In genomic region chr13:113413178-113413897, GRCh38 we compare ENCODE assay signal across 16 cellular contexts. TPM values are rescaled to one million over a fixed set of nuclear protein-coding genes. Genes with fewer than 3 reads are reported as not detected.
A peak's percentile ranks its signal among the peaks of the same experiment; 100 is the strongest.
DNase-seq lines count a peak whose midpoint lies in the region; ATAC-seq and TF ChIP-seq lines count a peak whose summit lies in the region.
"Had no signal": no experiment of that assay in that cellular context is flagged by ENCODE, and none has a peak within 500 bp of the region (broad histone marks: within the 10 kb centered on the region; RNA-seq: fewer than 3 reads in every experiment).

No MANE protein-coding gene starts in this region.

- H3K4me1 ChIP-seq in GM23338 (ENCODE audit: insufficient read depth) (no peaks in the 10 kb centered on the region), right lobe of liver (no peaks in the 10 kb centered on the region), stomach (peaks cover 0 to 34% (median 19%) of the 10 kb centered on the region in 4 donors)
- H3K4me1 ChIP-seq: HAP-1 had no signal

- no peaks in the 10 kb centered on the region for H3K9me3 ChIP-seq in right lobe of liver
- no peaks in the 10 kb centered on the region for H3K9me3 ChIP-seq in stomach
- H3K9me3 ChIP-seq: HAP-1 had no signal

- H3K4me1 Mint-ChIP-seq in GM23338 (no peaks in the 10 kb centered on the region; the same call in 1 of the 3 replicates), chondrocyte (ENCODE audit: low read depth) (peaks cover 53% of the 10 kb centered on the region)

- H4K20me1 ChIP-seq in GM23338 (replicated peaks; ENCODE audit: insufficient read depth), result no peaks in the 10 kb centered on the region

- intact Hi-C loops in right lobe of liver (cut with DNase I), result no loop called here
- intact Hi-C loops in stomach (cut with DNase I; ENCODE audit: low total_unique reads), result no loop called here

- TF ChIP-seq EP300 in stomach (IDR thresholded peaks at IDR 0.05), result peak; percentile 51

- H3K27ac ChIP-seq in GM23338 (ENCODE audit: low read depth) (no peak overlapping the region), right lobe of liver (no peak overlapping the region), stomach (peak overlapping the region in 4 of 5 donors; percentile 14 to 77 (median 64))

- 0 out of 2 replicates have a peak overlapping the region, but pooled peaks have one; percentile 32 for H2AFZ ChIP-seq in GM23338

- TF ChIP-seq POLR2A in right lobe of liver (IDR thresholded peaks at IDR 0.05), result no peak
- no peak for TF ChIP-seq POLR2A in stomach (IDR thresholded peaks at IDR 0.05)

- WGBS in right lobe of liver (ENCODE audit: insufficient coverage, low coverage, low lambda C conversion rate, missing lambda C conversion rate), result 88% methylated on average over 6 of the region's 32 CpGs
- WGBS in stomach, 5 donors, result 74 to 92% (median 90%) methylated on average over 16 to 32 of the region's 32 CpGs

- H3K27me3 ChIP-seq in GM23338 (ENCODE audit: insufficient read depth) (no peaks in the 10 kb centered on the region), right lobe of liver (no peaks in the 10 kb centered on the region), stomach (peaks cover 0 to 11% (median 9%) of the 10 kb centered on the region in 3 donors)

- H3K36me3 Mint-ChIP-seq in GM23338 (ENCODE audit: low read depth) (no peaks in the 10 kb centered on the region), chondrocyte (ENCODE audit: low read depth) (peaks cover 2% of the 10 kb centered on the region)

- H3F3A ChIP-seq in GM23338 (replicated peaks; ENCODE audit: low read depth), result peaks cover 8% of the 10 kb centered on the region; the same call in 1 of the 2 replicates

- H3K27ac Mint-ChIP-seq in GM23338 (no peak overlapping the region), chondrocyte (ENCODE audit: unreplicated experiment) (peak overlapping the region; percentile 91)

- TF ChIP-seq CTCF in GM23338 (conservative IDR thresholded peaks at IDR 0.05; ENCODE audit: low read depth in 2 of 2) (no peak), chondrocyte (IDR thresholded peaks at IDR 0.05) (no peak), right lobe of liver (IDR thresholded peaks at IDR 0.05) (no peak), stomach (IDR thresholded peaks at IDR 0.05) (no peak)

- H3K79me2 ChIP-seq in GM23338 (replicated peaks; ENCODE audit: insufficient read depth), result no peaks in the 10 kb centered on the region

- no peak overlapping the region; the same call in 2 of the 3 replicates for H3K4me3 Mint-ChIP-seq in GM23338
- H3K4me3 Mint-ChIP-seq in chondrocyte (ENCODE audit: unreplicated experiment), result peak overlapping the region; percentile 41

- H3K9me2 ChIP-seq in GM23338 (ENCODE audit: insufficient read depth), result no peaks in the 10 kb centered on the region

- peaks cover 20% of the 10 kb centered on the region for H3K27me3 Mint-ChIP-seq in GM23338 (ENCODE audit: insufficient read depth, low read depth, poor library complexity)
- H3K27me3 Mint-ChIP-seq in chondrocyte (ENCODE audit: low read depth), result no peaks in the 10 kb centered on the region

- H3K4me3 ChIP-seq in GM23338 (no peak overlapping the region), right lobe of liver (no peak overlapping the region), stomach (no peak overlapping the region)
- H3K4me3 ChIP-seq: HAP-1, K562 had no signal

- no peak overlapping the region for H3K4me2 ChIP-seq in GM23338

- no peak for ATAC-seq in GM23338
- ATAC-seq in right lobe of liver, result no peak
- no peak for ATAC-seq in GM18517 (IDR thresholded peaks at IDR 0.05; ENCODE audit: unreplicated experiment)
- ATAC-seq: K562, sciatic nerve had no signal

- no peaks in the 10 kb centered on the region for H3K36me3 ChIP-seq in GM23338 (ENCODE audit: insufficient read depth)
- no peaks in the 10 kb centered on the region for H3K36me3 ChIP-seq in right lobe of liver
- no peaks in the 10 kb centered on the region for H3K36me3 ChIP-seq in stomach
- H3K36me3 ChIP-seq: HAP-1 had no signal

- DNase-seq in GM23338 (ENCODE audit: low spot score) (no peak), chondrocyte (ENCODE audit: low spot score) (no peak), right lobe of liver (peak in 2 of 3 donors; percentile 16 to 42), stomach (no peak), UCSD-AML1 (lab: John Stamatoyannopoulos, UW; ENCODE audit: unreplicated experiment) (no peak), AG20443 (ENCODE audit: low spot score) (no peak), GF-D8 (lab: John Stamatoyannopoulos, UW) (no peak)
- DNase-seq: activated CD4-positive, alpha-beta T cell treated with anti-CD3 and anti-CD28 coated beads, Interleukin-2, amount 50 U/mL, for 4 hours; activated T-cell treated with anti-CD3 and anti-CD28 coated beads, Interleukin-2, amount 50 U/mL, for 48 hours; DMS79; naive B cell; NCI-H1417 had no signal

- H3K9me3 Mint-ChIP-seq in GM23338, result peaks cover 3% of the 10 kb centered on the region; the same call in 2 of the 3 replicates
- H3K9me3 Mint-ChIP-seq in chondrocyte (ENCODE audit: low read depth), result peaks cover 3% of the 10 kb centered on the region

TF ChIP-seq in GM23338, 12 proteins besides CTCF, POLR2A, EP300 and RAD21 (continues in another document):
- TF ChIP-seq ZNF114 (CRISPR knock-in tag; IDR thresholded peaks at IDR 0.05), result no peak
- no peak for TF ChIP-seq ZNF462 (CRISPR knock-in tag; IDR thresholded peaks at IDR 0.05)
- TF ChIP-seq STAT1 (IDR thresholded peaks at IDR 0.05; ENCODE audit: unreplicated experiment), result no peak

RNA-seq across cellular contexts. Expression of gene ADPRHL1, which starts 40.0 kb away (rescaled TPM):
- 0.80 and 1.3 TPM in 2 replicates for total RNA-seq in GM23338 (2014; rRNA removed; shearing (Covaris generic))
- polyA plus RNA-seq in GM23338 (2016; fragmentation: Nextera tagmentation; extraction: Ambion mirVana), result 0.96 and 1.0 TPM in 2 replicates
- total RNA-seq in chondrocyte, result 6.3 to 8.8 TPM (median 8.4 TPM) in 3 replicates
- 1 to 10 TPM in 4 of 6 experiments, under 1 TPM in 2; 0.37 to 1.7 (median 1.1) TPM for total RNA-seq in right lobe of liver
- 1 to 10 TPM; 1.7 to 6.7 (median 2.4) TPM for total RNA-seq in stomach
- polyA plus RNA-seq in stomach, result 1 to 10 TPM; 2.2 to 5.5 (median 4.1) TPM

RNA-seq across cellular contexts. Expression of gene GRTP1, which starts 49.4 kb away (rescaled TPM):
- total RNA-seq in GM23338 (2014; rRNA removed; shearing (Covaris generic)), result 33.9 and 56.2 TPM in 2 replicates
- polyA plus RNA-seq in GM23338 (2016; fragmentation: Nextera tagmentation; extraction: Ambion mirVana) (55.7 and 61.8 TPM in 2 replicates), stomach (10 to 100 TPM; 12.4 to 16.3 (median 15.1) TPM)
- total RNA-seq in chondrocyte (1.3 to 1.7 TPM (median 1.7 TPM) in 3 replicates), right lobe of liver (10 to 100 TPM; 18.5 to 41.3 (median 30.8) TPM), stomach (10 to 100 TPM in 2 of 5 donors, 1 to 10 TPM in 3; 1.2 to 15.1 (median 5.4) TPM)

Comparison
In these comparisons a context has a peak if more than half of its experiments do, and no peak if none do; other contexts are left out.
1. DNase-seq: peak in right lobe of liver (2 of 3); none in GM23338 (single experiment), chondrocyte (single experiment), stomach (single experiment), UCSD-AML1 (single experiment), AG20443 (single experiment) and GF-D8 (single experiment).
2. H3K27ac ChIP-seq: peak in stomach (4 of 5); none in GM23338 (single experiment) and right lobe of liver (0 of 3).